ENCODE assay signal across 15 cellular contexts in genomic region chr7:93014410-93014809, GRCh38.
DNase-seq lines count a peak whose midpoint lies in the region; ATAC-seq and TF ChIP-seq lines count a peak whose summit lies in the region.
"Had no signal": no experiment of that assay in that cellular context is flagged by ENCODE, and none has a peak within 500 bp of the region (broad histone marks: within the 10 kb centered on the region; RNA-seq: fewer than 3 reads in every experiment).

No MANE protein-coding gene starts in this region.

- no peaks in the 10 kb centered on the region for H3K36me3 ChIP-seq in heart right ventricle
- no peaks in the 10 kb centered on the region for H3K36me3 ChIP-seq in body of pancreas (replicated peaks in 1 of 2; ENCODE audit: insufficient read depth in 1 of 2, low read depth in 2 of 2)
- no peaks in the 10 kb centered on the region for H3K36me3 ChIP-seq in effector memory CD4-positive, alpha-beta T cell (ENCODE audit: control insufficient read depth, insufficient read depth, low read length)
- H3K36me3 ChIP-seq: upper lobe of left lung had no signal

- ATAC-seq in heart right ventricle: peak in 6 of 8 donors; percentile 38 to 72 (median 62)
- ATAC-seq in Right ventricle myocardium superior (ENCODE audit: poor library complexity): no peak
- ATAC-seq in body of pancreas: peak; percentile 27
- ATAC-seq in HG03469 (IDR thresholded peaks at IDR 0.05; ENCODE audit: unreplicated experiment): no peak
- ATAC-seq in HG02885 (IDR thresholded peaks at IDR 0.05; ENCODE audit: poor library complexity, unreplicated experiment): no peak

- H3K4me3 ChIP-seq in heart right ventricle: no peak overlapping the region
- no peak overlapping the region for H3K4me3 ChIP-seq in body of pancreas
- H3K4me3 ChIP-seq in effector memory CD4-positive, alpha-beta T cell (ENCODE audit: insufficient read depth, low read depth, low read length, poor library complexity, severe bottlenecking): no peak overlapping the region
- H3K4me3 ChIP-seq: upper lobe of left lung had no signal

- no peaks in the 10 kb centered on the region for H3K9me3 ChIP-seq in heart right ventricle
- no peaks in the 10 kb centered on the region for H3K9me3 ChIP-seq in body of pancreas
- no peaks in the 10 kb centered on the region for H3K9me3 ChIP-seq in effector memory CD4-positive, alpha-beta T cell (ENCODE audit: control insufficient read depth, low read length)
- H3K9me3 ChIP-seq: upper lobe of left lung had no signal

- no peak for TF ChIP-seq POLR2A in body of pancreas (IDR thresholded peaks at IDR 0.05)

- DNase-seq in heart right ventricle (no peak), Right ventricle myocardium superior (no peak), body of pancreas (peak in 1 of 4 donors; percentile 9), mucosa of gallbladder (ENCODE audit: low spot score) (peak; percentile 16)
- no peak for DNase-seq in effector memory CD4-positive, alpha-beta T cell
- DNase-seq in stimulated activated naive CD4-positive, alpha-beta T cell (lab: John Stamatoyannopoulos, UW): no peak
- DNase-seq: ACHN; activated naive CD4-positive, alpha-beta T cell treated with anti-CD3 and anti-CD28 coated beads, Interleukin-2, amount 10 ng/mL, durations not matched to agents 7 days and 5 days; DMS153; NCI-H1092; NCI-H446; upper lobe of left lung had no signal

- H3K4me1 ChIP-seq in heart right ventricle: peaks cover 0 to 34% (median 22%) of the 10 kb centered on the region in 9 donors
- no peaks in the 10 kb centered on the region for H3K4me1 ChIP-seq in body of pancreas
- no peaks in the 10 kb centered on the region for H3K4me1 ChIP-seq in effector memory CD4-positive, alpha-beta T cell (ENCODE audit: control insufficient read depth, insufficient read depth, low read length, poor library complexity, severe bottlenecking)

- intact Hi-C loops in heart right ventricle (cut with DNase I) (no loop called here), Right ventricle myocardium superior (cut with DNase I) (no loop called here), body of pancreas (cut with DNase I) (no loop called here)

- H3K27ac ChIP-seq in heart right ventricle: peak overlapping the region in 6 of 10 donors; percentile 31 to 70 (median 44)
- peak overlapping the region in 1 of 4 donors; percentile 7 for H3K27ac ChIP-seq in body of pancreas
- no peak overlapping the region for H3K27ac ChIP-seq in effector memory CD4-positive, alpha-beta T cell (ENCODE audit: insufficient read depth, low read length, poor library complexity, severe bottlenecking)
- H3K27ac ChIP-seq: HL-60 had no signal

- no peak for TF ChIP-seq CTCF in heart right ventricle (IDR thresholded peaks at IDR 0.05)
- TF ChIP-seq CTCF in body of pancreas (IDR thresholded peaks at IDR 0.05): no peak

- no peaks in the 10 kb centered on the region for H3K27me3 ChIP-seq in heart right ventricle
- H3K27me3 ChIP-seq in body of pancreas: no peaks in the 10 kb centered on the region
- no peaks in the 10 kb centered on the region for H3K27me3 ChIP-seq in effector memory CD4-positive, alpha-beta T cell (replicated peaks; ENCODE audit: control insufficient read depth, insufficient read depth, low read length, poor library complexity, severe bottlenecking)
- H3K27me3 ChIP-seq: upper lobe of left lung had no signal

- WGBS in heart right ventricle, 2 donors: 32 to 33% methylated on average over 1 of the region's 1 CpG
- 6 to 14% methylated on average over 1 of the region's 1 CpG for WGBS in body of pancreas, 2 donors

Comparison
In these comparisons a context has a peak if more than half of its experiments do, and no peak if none do; other contexts are left out.
1. ATAC-seq: peak in heart right ventricle (6 of 8) and body of pancreas (single experiment); none in Right ventricle myocardium superior (single experiment), HG03469 (single experiment) and HG02885 (single experiment).